In the genomic region with DNA sequence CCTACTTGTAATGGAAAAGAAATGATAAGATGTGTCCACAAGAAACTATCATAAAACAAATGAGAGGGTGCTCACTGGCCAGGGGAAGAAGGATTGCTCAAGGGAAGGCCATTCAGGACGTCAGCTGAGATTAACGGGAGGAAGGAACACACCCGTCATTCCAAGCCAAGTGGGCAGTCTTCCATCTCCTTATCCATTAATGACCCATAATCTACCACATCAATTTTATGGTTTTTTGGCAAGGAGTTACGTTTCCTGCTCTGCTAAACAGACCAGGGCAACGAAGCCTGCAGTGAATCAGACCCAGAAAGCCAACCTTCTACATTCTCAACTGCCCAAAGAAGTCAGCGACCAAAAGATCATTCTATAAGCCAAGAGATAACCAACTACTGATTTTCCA, we compare ENCODE assay signal across 9 cellular contexts. TPM values are rescaled to one million over a fixed set of nuclear protein-coding genes. Genes with fewer than 3 reads are reported as not detected.
DNase-seq lines count a peak whose midpoint lies in the region; ATAC-seq and TF ChIP-seq lines count a peak whose summit lies in the region.
"Had no signal": no experiment of that assay in that cellular context is flagged by ENCODE, and none has a peak within 500 bp of the region (broad histone marks: within the 10 kb centered on the region; RNA-seq: fewer than 3 reads in every experiment).

No MANE protein-coding gene starts in this region.

- no peaks in the 10 kb centered on the region for H3K4me1 ChIP-seq in mammary epithelial cell (ENCODE audit: insufficient read depth, low read length)
- H3K4me1 ChIP-seq in left lung, result peaks cover 10 to 14% of the 10 kb centered on the region in 2 donors

- dilution Hi-C loops in mammary epithelial cell (cut with HindIII; ENCODE audit: low sequenced_read_pairs), result no loop called here

- no peaks in the 10 kb centered on the region for H3K9me3 Mint-ChIP-seq in activated naive CD4-positive, alpha-beta T cell treated with anti-CD3 and anti-CD28 coated beads, Interleukin-2, amount 50 U/mL, for 72 hours

- no peak overlapping the region for H3K27ac ChIP-seq in mammary epithelial cell (ENCODE audit: insufficient read depth, low read depth, low read length)
- peak overlapping the region; percentile 28 to 51 for H3K27ac ChIP-seq in left lung

- intact Hi-C loops in mammary epithelial cell (cut with micrococcal nuclease) (no loop called here), left lung (cut with DNase I) (no loop called here)

- H3K27me3 ChIP-seq in mammary epithelial cell (ENCODE audit: insufficient read depth, low read length) (no peaks in the 10 kb centered on the region), left lung (no peaks in the 10 kb centered on the region)

- no peaks in the 10 kb centered on the region for H4K20me1 ChIP-seq in mammary epithelial cell (ENCODE audit: insufficient read depth, low read length)

- no peak overlapping the region for H3K4me2 ChIP-seq in mammary epithelial cell (ENCODE audit: insufficient read depth, low read depth, low read length)

- ATAC-seq in left lung (peak; percentile 78), HG02642 (IDR thresholded peaks at IDR 0.05; ENCODE audit: poor library complexity, unreplicated experiment) (no peak), HG03025 (IDR thresholded peaks at IDR 0.05; ENCODE audit: low FRiP score, unreplicated experiment) (no peak), HG03442 (IDR thresholded peaks at IDR 0.05; ENCODE audit: unreplicated experiment) (no peak)
- no peak for ATAC-seq in activated naive CD4-positive, alpha-beta T cell treated with anti-CD3 and anti-CD28 coated beads, Interleukin-2, amount 50 U/mL, for 72 hours
- ATAC-seq: activated CD4-positive, alpha-beta T cell treated with anti-CD3 and anti-CD28 coated beads for 36 hours had no signal

- no peak overlapping the region for H2AFZ ChIP-seq in mammary epithelial cell (ENCODE audit: low read depth, low read length)

- in situ Hi-C loops in mammary epithelial cell (cut with MboI; ENCODE audit: low sequenced_read_pairs in 2 of 2), result no loop called here

- CTCF ChIA-PET in AG04449 (lab: Yijun Ruan, JAX), result no interaction called here
- CTCF ChIA-PET in mammary epithelial cell (lab: Charles Lee; ENCODE audit: low non-redundant PET), result interaction anchor here (0.5 kb wide), 1 partner anchor 16 kb away, joined by 3 read pairs; no protein-coding TSS in a partner anchor

- TF ChIP-seq CTCF in AG04449 (IDR thresholded peaks at IDR 0.05; ENCODE audit: insufficient read depth, low read length, missing control alignments) (no peak), mammary epithelial cell (conservative IDR thresholded peaks at IDR 0.05 in 1 of 2, IDR thresholded peaks at IDR 0.05 in 1 of 2; ENCODE audit: extremely low read depth in 1 of 2, insufficient read depth in 1 of 2, low read depth in 1 of 2, low read length in 2 of 2) (no peak), left lung (IDR thresholded peaks at IDR 0.05) (no peak)

- BruUV-seq in mammary epithelial cell (replicated peaks; lab: Mats Ljungman, UMichigan), result no TSS peak

- no peaks in the 10 kb centered on the region for H3K79me2 ChIP-seq in mammary epithelial cell (ENCODE audit: insufficient read depth, low read length)

- no peak overlapping the region for H3K27ac Mint-ChIP-seq in activated naive CD4-positive, alpha-beta T cell treated with anti-CD3 and anti-CD28 coated beads, Interleukin-2, amount 50 U/mL, for 72 hours
- H3K27ac Mint-ChIP-seq: activated CD4-positive, alpha-beta T cell treated with anti-CD3 and anti-CD28 coated beads for 36 hours had no signal

- no peak overlapping the region for H3K9ac ChIP-seq in mammary epithelial cell (ENCODE audit: insufficient read depth, low read length)

- DNase-seq in AG04449 (ENCODE audit: low read depth, low spot score) (peak; percentile 89), LoVo (ENCODE audit: low spot score) (peak; percentile 93), mammary epithelial cell (peak; percentile 17), left lung (no peak)
- no peak for DNase-seq in activated naive CD4-positive, alpha-beta T cell treated with anti-CD3 and anti-CD28 coated beads, Interleukin-2, amount 50 U/mL, for 72 hours (ENCODE audit: low spot score in 2 of 2)
- DNase-seq: activated CD4-positive, alpha-beta T cell treated with anti-CD3 and anti-CD28 coated beads for 36 hours had no signal

- H3K4me3 ChIP-seq in AG04449 (ENCODE audit: low read depth, low read length), result no peak overlapping the region
- no peak overlapping the region for H3K4me3 ChIP-seq in mammary epithelial cell (replicated peaks in 1 of 3; ENCODE audit: insufficient read depth in 1 of 3, low read depth in 2 of 3, low read length in 3 of 3)
- H3K4me3 ChIP-seq in left lung, result no peak overlapping the region

- POLR2A ChIA-PET in AG04449 (lab: Yijun Ruan, JAX), result no interaction called here

- 40% methylated on average over 6 of the region's 6 CpGs for WGBS in mammary epithelial cell (ENCODE audit: low coverage, missing lambda C conversion rate)

- H3K36me3 Mint-ChIP-seq in activated naive CD4-positive, alpha-beta T cell treated with anti-CD3 and anti-CD28 coated beads, Interleukin-2, amount 50 U/mL, for 72 hours, result peaks cover 0 to 11% of the 10 kb centered on the region in 2 donors

- H3K9me3 ChIP-seq in mammary epithelial cell (replicated peaks; ENCODE audit: insufficient read depth, low read length) (no peaks in the 10 kb centered on the region), left lung (no peaks in the 10 kb centered on the region)

- no peaks in the 10 kb centered on the region for H3K36me3 ChIP-seq in mammary epithelial cell (ENCODE audit: insufficient read depth, low read length)
- peaks cover 0 to 19% of the 10 kb centered on the region in 2 donors for H3K36me3 ChIP-seq in left lung

RNA-seq across cellular contexts. Expression of a gene that starts 25.1 kb away (rescaled TPM):
- total RNA-seq in mammary epithelial cell (10 to 100 TPM; 21.8 to 33.4 TPM), left lung (10 to 100 TPM; 31.8 to 53.3 TPM)
- polyA plus RNA-seq in mammary epithelial cell, result 18.3 TPM
- polyA minus RNA-seq in mammary epithelial cell, result 31.1 TPM
- 10 to 100 TPM; 18.2 to 63.7 TPM for total RNA-seq in activated naive CD4-positive, alpha-beta T cell treated with anti-CD3 and anti-CD28 coated beads, Interleukin-2, amount 50 U/mL, for 72 hours

Comparison
In these comparisons a context has a peak if more than half of its experiments do, and no peak if none do; other contexts are left out.
1. DNase-seq: peak in AG04449 (single experiment), LoVo (single experiment) and mammary epithelial cell (single experiment); none in left lung (0 of 2) and activated naive CD4-positive, alpha-beta T cell treated with anti-CD3 and anti-CD28 coated beads, Interleukin-2, amount 50 U/mL, for 72 hours (0 of 2).